Comparison of ENCODE assay signal across 1 cellular context in the genomic region with DNA sequence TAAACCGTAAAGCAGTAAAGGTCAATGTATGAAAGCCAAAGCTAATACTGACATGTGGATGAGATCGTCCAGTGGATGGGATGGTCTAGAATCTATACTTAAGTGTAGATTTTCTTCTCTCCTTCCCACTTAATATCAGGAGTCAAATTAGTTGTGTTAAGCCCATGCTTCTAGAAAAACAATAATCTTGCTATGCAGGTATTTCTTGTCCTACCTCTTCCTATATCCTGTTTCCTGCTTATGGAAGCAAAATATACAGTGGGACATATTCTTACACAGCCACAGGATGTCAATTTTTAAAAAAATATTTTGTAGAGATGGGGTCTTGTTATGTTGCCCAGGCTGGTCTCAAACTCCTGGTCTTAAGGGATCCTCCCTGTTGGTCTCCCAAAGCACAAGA.
TF ChIP-seq lines count a peak whose summit lies in the region.

No MANE protein-coding gene starts in this region.

TF ChIP-seq in HCT116, 20 proteins besides CTCF, POLR2A, EP300 and RAD21 (continued from another document):
- no peak for TF ChIP-seq ZNF274 (IDR thresholded peaks at IDR 0.05; ENCODE audit: low read depth, low read length)
- TF ChIP-seq ELF1 (IDR thresholded peaks at IDR 0.05; ENCODE audit: borderline replicate concordance, low read depth): no peak
- TF ChIP-seq CEBPB (IDR thresholded peaks at IDR 0.05; ENCODE audit: low read depth): no peak
- no peak for TF ChIP-seq EZH2 (IDR thresholded peaks at IDR 0.05)
- TF ChIP-seq FOSL1 (IDR thresholded peaks at IDR 0.05; ENCODE audit: low read depth): no peak
- TF ChIP-seq, protein P1, sequence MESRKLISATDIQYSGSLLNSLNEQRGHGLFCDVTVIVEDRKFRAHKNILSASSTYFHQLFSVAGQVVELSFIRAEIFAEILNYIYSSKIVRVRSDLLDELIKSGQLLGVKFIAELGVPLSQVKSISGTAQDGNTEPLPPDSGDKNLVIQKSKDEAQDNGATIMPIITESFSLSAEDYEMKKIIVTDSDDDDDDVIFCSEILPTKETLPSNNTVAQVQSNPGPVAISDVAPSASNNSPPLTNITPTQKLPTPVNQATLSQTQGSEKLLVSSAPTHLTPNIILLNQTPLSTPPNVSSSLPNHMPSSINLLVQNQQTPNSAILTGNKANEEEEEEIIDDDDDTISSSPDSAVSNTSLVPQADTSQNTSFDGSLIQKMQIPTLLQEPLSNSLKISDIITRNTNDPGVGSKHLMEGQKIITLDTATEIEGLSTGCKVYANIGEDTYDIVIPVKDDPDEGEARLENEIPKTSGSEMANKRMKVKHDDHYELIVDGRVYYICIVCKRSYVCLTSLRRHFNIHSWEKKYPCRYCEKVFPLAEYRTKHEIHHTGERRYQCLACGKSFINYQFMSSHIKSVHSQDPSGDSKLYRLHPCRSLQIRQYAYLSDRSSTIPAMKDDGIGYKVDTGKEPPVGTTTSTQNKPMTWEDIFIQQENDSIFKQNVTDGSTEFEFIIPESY (IDR thresholded peaks at IDR 0.05; ENCODE audit: extremely low read depth, insufficient replicate concordance, low read length): no peak
- TF ChIP-seq EGR1 (IDR thresholded peaks at IDR 0.05; ENCODE audit: low read depth): no peak
- TF ChIP-seq JUND (IDR thresholded peaks at IDR 0.05): no peak
- TF ChIP-seq TCF7L2 (IDR thresholded peaks at IDR 0.05; ENCODE audit: borderline replicate concordance, extremely low read depth, insufficient read depth, insufficient read length): no peak
TF ChIP-seq in HCT116: peak in this region for 0.
